In genomic region chr14:64636208-64636979, GRCh38 we compare ENCODE assay signal across 8 cellular contexts.
DNase-seq lines count a peak whose midpoint lies in the region; ATAC-seq and TF ChIP-seq lines count a peak whose summit lies in the region.

No MANE protein-coding gene starts in this region.

- H3K4me1 Mint-ChIP-seq in CD14-positive monocyte = peaks cover 16% of the 10 kb centered on the region

- no peak overlapping the region for H3K4me3 ChIP-seq in adrenal gland

- peak overlapping the region in 1 of 5 donors; percentile 24 for H3K27ac ChIP-seq in adrenal gland

- ATAC-seq in GM21381 (IDR thresholded peaks at IDR 0.05; ENCODE audit: unreplicated experiment) (peak; percentile 65), left cardiac atrium (peak; percentile 89 to 91), GM19324 (IDR thresholded peaks at IDR 0.05; ENCODE audit: low FRiP score, unreplicated experiment) (no peak)

- no peaks in the 10 kb centered on the region for H3K27me3 ChIP-seq in adrenal gland

- DNase-seq in CD14-positive monocyte (ENCODE audit: low spot score) = peak; percentile 52
- peak; percentile 66 to 88 (median 80) for DNase-seq in NCI-H1417 (lab: John Stamatoyannopoulos, UW)
- peak; percentile 26 to 62 (median 51) for DNase-seq in T-helper 1 cell
- DNase-seq in adrenal gland = peak; percentile 62 to 86 (median 69)
- DNase-seq in left cardiac atrium = peak; percentile 71
- DNase-seq in putamen (ENCODE audit: low spot score) = peak; percentile 78

- H3K4me1 ChIP-seq in adrenal gland (replicated peaks in 1 of 2) = peaks cover 0 to 6% of the 10 kb centered on the region in 2 donors

- no peak overlapping the region for H3K27ac Mint-ChIP-seq in CD14-positive monocyte

- peaks cover 0 to 7% (median 5%) of the 10 kb centered on the region in 7 donors for H3K9me3 Mint-ChIP-seq in CD14-positive monocyte

- H3K36me3 ChIP-seq in adrenal gland (replicated peaks in 1 of 2) = no peaks in the 10 kb centered on the region

- H3K27me3 Mint-ChIP-seq in CD14-positive monocyte (ENCODE audit: low read depth in 3 of 3) = peaks cover 0 to 4% (median 2%) of the 10 kb centered on the region in 3 donors

- TF ChIP-seq POLR2A in adrenal gland (IDR thresholded peaks at IDR 0.05) = no peak

- intact Hi-C loops in CD14-positive monocyte (cut with micrococcal nuclease) (loop anchor here (5.0 to 10.0 kb wide), 2 partner anchors 94 to 202 kb away; partner anchors contain the start of gene HSPA2 (in 1 of the 2)), adrenal gland (cut with DNase I) (loop anchor here in 1 of 2 donors (10.0 kb wide), 1 partner anchor 292 kb away; no protein-coding TSS in a partner anchor), left cardiac atrium (cut with DNase I) (loop anchor here (5.0 to 10.0 kb wide), 2 partner anchors 94 to 102 kb away; partner anchors contain the start of gene HSPA2 (in 1 of the 2))

- H3K36me3 Mint-ChIP-seq in CD14-positive monocyte = no peaks in the 10 kb centered on the region

- no peaks in the 10 kb centered on the region for H3K9me3 ChIP-seq in adrenal gland (replicated peaks in 1 of 3)

- no peak overlapping the region for H3K4me3 Mint-ChIP-seq in CD14-positive monocyte

- peak; percentile 96 for TF ChIP-seq CTCF in CD14-positive monocyte (IDR thresholded peaks at IDR 0.05)
- peak; percentile 75 to 93 (median 88) for TF ChIP-seq CTCF in adrenal gland (IDR thresholded peaks at IDR 0.05)

- WGBS in adrenal gland, 4 donors = 30 to 41% (median 38%) methylated on average over 17 to 19 of the region's 19 CpGs
